Comparison of ENCODE assay signal across 1 cellular context in genomic region chr9:34989946-34990635, GRCh38.
TF ChIP-seq lines count a peak whose summit lies in the region.

No MANE protein-coding gene starts in this region.

TF ChIP-seq in WTC11, 78 proteins besides CTCF, POLR2A, EP300 and RAD21 (continued from another document):
- TF ChIP-seq TP53 (CRISPR knock-in tag; IDR thresholded peaks at IDR 0.05) (no peak), TEAD1 (CRISPR knock-in tag; IDR thresholded peaks at IDR 0.05) (0 out of 2 replicates have a peak, but pooled peaks have one; percentile 38), FOXK1 (CRISPR knock-in tag; IDR thresholded peaks at IDR 0.05) (no peak), ZNF219 (CRISPR knock-in tag; IDR thresholded peaks at IDR 0.05; ENCODE audit: borderline replicate concordance) (no peak), TCF7 (CRISPR knock-in tag; IDR thresholded peaks at IDR 0.05; ENCODE audit: low read depth) (no peak), HMGXB4 (CRISPR knock-in tag; IDR thresholded peaks at IDR 0.05) (no peak), ATF2 (CRISPR knock-in tag; IDR thresholded peaks at IDR 0.05; ENCODE audit: borderline replicate concordance, low read depth) (no peak), ZBTB43 (CRISPR knock-in tag; IDR thresholded peaks at IDR 0.05) (no peak), ZNF396 (CRISPR knock-in tag; IDR thresholded peaks at IDR 0.05; ENCODE audit: borderline replicate concordance) (no peak), ZNF416 (CRISPR knock-in tag; IDR thresholded peaks at IDR 0.05) (no peak), ZMAT4 (CRISPR knock-in tag; IDR thresholded peaks at IDR 0.05) (no peak), ZBTB21 (CRISPR knock-in tag; IDR thresholded peaks at IDR 0.05; ENCODE audit: borderline replicate concordance) (no peak), USF1 (CRISPR knock-in tag; IDR thresholded peaks at IDR 0.05) (no peak), NR1H2 (CRISPR knock-in tag; IDR thresholded peaks at IDR 0.05) (no peak), CBFB (CRISPR knock-in tag; IDR thresholded peaks at IDR 0.05; ENCODE audit: low read depth) (no peak), IRF2 (CRISPR knock-in tag; IDR thresholded peaks at IDR 0.05; ENCODE audit: borderline replicate concordance, low read depth) (no peak), ZNF263 (CRISPR knock-in tag; IDR thresholded peaks at IDR 0.05; ENCODE audit: low read depth) (no peak), ZNF121 (CRISPR knock-in tag; IDR thresholded peaks at IDR 0.05) (no peak), ARID4B (CRISPR knock-in tag; IDR thresholded peaks at IDR 0.05; ENCODE audit: borderline replicate concordance) (0 out of 2 replicates have a peak, but pooled peaks have one; percentile 41), AR (CRISPR knock-in tag; IDR thresholded peaks at IDR 0.05) (peak; percentile 72; the same call in 1 of the 2 replicates), ZNF232 (CRISPR knock-in tag; IDR thresholded peaks at IDR 0.05) (peak; percentile 27; the same call in 1 of the 2 replicates)
